ENCODE assay signal across 37 cellular contexts in the genomic region with DNA sequence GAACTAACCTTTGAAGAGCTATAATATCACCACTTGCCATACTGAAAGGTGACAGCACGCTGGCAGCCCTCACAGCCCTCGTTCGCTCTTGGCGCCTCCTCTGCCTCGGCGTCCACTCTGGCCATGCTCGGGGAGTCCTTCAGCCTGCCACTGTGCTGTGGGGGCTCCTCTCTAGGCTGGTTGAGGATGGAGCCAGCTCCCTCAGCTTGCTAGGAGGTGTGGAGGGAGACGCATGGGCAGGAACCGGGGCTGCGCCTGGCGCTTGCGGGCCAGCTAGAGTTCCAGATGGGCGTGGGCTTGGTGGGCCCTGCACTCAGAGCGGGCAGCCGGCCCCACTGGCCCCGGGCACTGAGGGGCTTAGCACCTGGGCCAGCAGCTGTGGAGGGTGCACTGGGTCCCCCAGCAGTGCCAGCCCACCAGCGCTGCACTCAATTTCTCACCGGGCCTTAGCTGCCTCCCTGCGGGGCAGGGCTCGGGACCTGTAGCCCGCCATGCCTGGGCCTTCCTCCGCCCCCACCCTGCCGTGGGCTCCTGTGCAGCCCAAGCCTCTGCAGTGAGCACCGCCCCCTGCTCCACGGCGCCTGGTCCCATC.
"Had no signal": no experiment of that assay in that cellular context is flagged by ENCODE, and none has a peak within 500 bp of the region (broad histone marks: within the 10 kb centered on the region; RNA-seq: fewer than 3 reads in every experiment).

No MANE protein-coding gene starts in this region.

- H3K27ac ChIP-seq: adrenal gland, cardiac muscle cell, VCaP had no signal

- H3K4me1 Mint-ChIP-seq: activated B cell treated with CpG ODN at 0.5 μM for 24 hours; activated CD4-positive, alpha-beta T cell treated with anti-CD3 and anti-CD28 coated beads, Interleukin-2, amount 10 ng/mL, durations not matched to agents 24 days and 14 days; activated naive CD8-positive, alpha-beta T cell treated with anti-CD3 and anti-CD28 coated beads, Interleukin-2, amount 10 ng/mL, durations not matched to agents 7 days and 5 days; activated T-helper 17 cell treated with anti-CD3 and anti-CD28 coated beads, Interleukin-2, amount 50 U/mL, for 72 hours; brain; central memory CD8-positive, alpha-beta T cell had no signal

- ATAC-seq: activated CD8-positive, alpha-beta T cell treated with anti-CD3 and anti-CD28 coated beads for 36 hours; activated naive CD4-positive, alpha-beta T cell treated with anti-CD3 and anti-CD28 coated beads, Interleukin-2, amount 50 U/mL, for 72 hours; activated T-cell treated with anti-CD3 and anti-CD28 coated beads, Interleukin-2, amount 50 U/mL, for 72 hours; activated T-helper 17 cell treated with anti-CD3 and anti-CD28 coated beads, Interleukin-2, amount 50 U/mL, for 72 hours had no signal

- H3K27me3 ChIP-seq: adrenal gland, cardiac muscle cell had no signal

- H3K9me3 ChIP-seq: adrenal gland had no signal

- DNase-seq: activated B cell treated with CpG ODN at 0.5 μM for 24 hours; activated CD4-positive, alpha-beta memory T cell treated with anti-CD3 and anti-CD28 coated beads for 36 hours; activated CD4-positive, alpha-beta T cell treated with anti-CD3 and anti-CD28 coated beads for 4 hours; activated CD4-positive, alpha-beta T cell treated with anti-CD3 and anti-CD28 coated beads, Interleukin-2, amount 10 ng/mL, durations not matched to agents 24 days and 14 days; activated CD4-positive, alpha-beta T cell treated with anti-CD3 and anti-CD28 coated beads, Interleukin-2, amount 50 U/mL, for 1 hour; activated CD4-positive, alpha-beta T cell treated with anti-CD3 and anti-CD28 coated beads, Interleukin-2, amount 50 U/mL, for 4 hours; activated CD4-positive, CD25-positive, alpha-beta regulatory T cell treated with anti-CD3 and anti-CD28 coated beads, Interleukin-2, amount 50 U/mL, for 72 hours; activated CD8-positive, alpha-beta memory T cell treated with anti-CD3 and anti-CD28 coated beads, Interleukin-2, amount 50 U/mL, for 4 hours; activated CD8-positive, alpha-beta T cell treated with anti-CD3 and anti-CD28 coated beads for 36 hours; activated effector memory CD4-positive, alpha-beta T cell treated with anti-CD3 and anti-CD28 coated beads, Interleukin-2, amount 50 U/mL, for 16 hours; activated gamma-delta T cell treated with Interleukin-2 at 50 U/mL for 16 hours; activated naive CD4-positive, alpha-beta T cell; activated naive CD4-positive, alpha-beta T cell treated with anti-CD3 and anti-CD28 coated beads for 36 hours; activated naive CD4-positive, alpha-beta T cell treated with anti-CD3 and anti-CD28 coated beads, Interleukin-2, amount 50 U/mL, for 16 hours; activated naive CD8-positive, alpha-beta T cell treated with anti-CD3 and anti-CD28 coated beads, Interleukin-2, amount 10 ng/mL, durations not matched to agents 7 days and 5 days; activated T-cell treated with anti-CD3 and anti-CD28 coated beads for 4 hours; activated T-cell treated with anti-CD3 and anti-CD28 coated beads, Interleukin-2, amount 50 U/mL, for 1 hour; activated T-cell treated with anti-CD3 and anti-CD28 coated beads, Interleukin-2, amount 50 U/mL, for 4 hours; activated T-cell treated with anti-CD3 and anti-CD28 coated beads, Interleukin-2, amount 50 U/mL, for 72 hours; adrenal gland; amniotic stem cell; aorta; caudate nucleus; cerebellar nuclear complex; SW 1271; T-helper 1 cell; T-helper 2 cell; T-helper 9 cell had no signal

- H3K27me3 Mint-ChIP-seq: activated B cell treated with CpG ODN at 0.5 μM for 24 hours; activated CD4-positive, alpha-beta memory T cell treated with anti-CD3 and anti-CD28 coated beads for 36 hours; activated CD4-positive, alpha-beta T cell treated with anti-CD3 and anti-CD28 coated beads, Interleukin-2, amount 10 ng/mL, durations not matched to agents 24 days and 14 days; activated CD8-positive, alpha-beta T cell treated with anti-CD3 and anti-CD28 coated beads for 36 hours; activated naive CD8-positive, alpha-beta T cell treated with anti-CD3 and anti-CD28 coated beads, Interleukin-2, amount 10 ng/mL, durations not matched to agents 7 days and 5 days; activated T-helper 17 cell treated with anti-CD3 and anti-CD28 coated beads, Interleukin-2, amount 50 U/mL, for 72 hours; central memory CD8-positive, alpha-beta T cell had no signal

- H3K4me3 Mint-ChIP-seq: activated B cell treated with CpG ODN at 0.5 μM for 24 hours; activated CD4-positive, alpha-beta memory T cell treated with anti-CD3 and anti-CD28 coated beads for 36 hours; activated CD4-positive, alpha-beta T cell treated with anti-CD3 and anti-CD28 coated beads, Interleukin-2, amount 10 ng/mL, durations not matched to agents 24 days and 14 days; activated CD8-positive, alpha-beta T cell treated with anti-CD3 and anti-CD28 coated beads for 36 hours; activated naive CD4-positive, alpha-beta T cell treated with anti-CD3 and anti-CD28 coated beads for 36 hours; activated naive CD8-positive, alpha-beta T cell treated with anti-CD3 and anti-CD28 coated beads, Interleukin-2, amount 10 ng/mL, durations not matched to agents 7 days and 5 days; activated T-cell treated with anti-CD3 and anti-CD28 coated beads, Interleukin-2, amount 50 U/mL, for 4 hours; activated T-cell treated with anti-CD3 and anti-CD28 coated beads, Interleukin-2, amount 50 U/mL, for 72 hours; activated T-helper 1 cell treated with anti-CD3 and anti-CD28 coated beads, Interleukin-12 subunit alpha, Interleukin-12 subunit beta, Interleukin-2, Interleukin-4 antibody, amounts not matched to agents 30 ng/mL and 10 ng/mL and 1 ng/mL, durations not matched to agents 14 hours and 24 hours and 36 hours; activated T-helper 17 cell treated with anti-CD3 and anti-CD28 coated beads, Interleukin-2, amount 50 U/mL, for 72 hours; brain; central memory CD8-positive, alpha-beta T cell; T-helper 1 cell treated with Interleukin-12 subunit alpha and Interleukin-12 subunit beta and Interleukin-4 antibody, amounts not matched to agents 30 μg/mL and 1 μg/mL, for 36 hours; T-helper 2 cell treated with Interferon-gamma antibody and Interleukin-4, amounts not matched to agents 5 μg/mL and 100 μg/mL, for 36 hours had no signal

- H3K4me3 ChIP-seq: adrenal gland, cardiac muscle cell had no signal

- H3K27ac Mint-ChIP-seq: activated B cell treated with CpG ODN at 0.5 μM for 24 hours; activated CD4-positive, alpha-beta memory T cell treated with anti-CD3 and anti-CD28 coated beads for 36 hours; activated CD4-positive, alpha-beta T cell treated with anti-CD3 and anti-CD28 coated beads, Interleukin-2, amount 10 ng/mL, durations not matched to agents 24 days and 14 days; activated CD8-positive, alpha-beta T cell treated with anti-CD3 and anti-CD28 coated beads for 36 hours; activated naive CD4-positive, alpha-beta T cell treated with anti-CD3 and anti-CD28 coated beads for 36 hours; activated naive CD4-positive, alpha-beta T cell treated with anti-CD3 and anti-CD28 coated beads, Interleukin-2, amount 50 U/mL, for 72 hours; activated naive CD8-positive, alpha-beta T cell treated with anti-CD3 and anti-CD28 coated beads, Interleukin-2, amount 10 ng/mL, durations not matched to agents 7 days and 5 days; activated T-cell treated with anti-CD3 and anti-CD28 coated beads, Interleukin-2, amount 50 U/mL, for 72 hours; activated T-helper 1 cell treated with anti-CD3 and anti-CD28 coated beads, Interleukin-12 subunit alpha, Interleukin-12 subunit beta, Interleukin-2, Interleukin-4 antibody, amounts not matched to agents 30 ng/mL and 10 ng/mL and 1 ng/mL, durations not matched to agents 14 hours and 24 hours and 36 hours; activated T-helper 17 cell treated with anti-CD3 and anti-CD28 coated beads, Interleukin-2, amount 50 U/mL, for 72 hours; T-helper 1 cell treated with Interleukin-12 subunit alpha and Interleukin-12 subunit beta and Interleukin-4 antibody, amounts not matched to agents 30 μg/mL and 1 μg/mL, for 36 hours; T-helper 2 cell treated with Interferon-gamma antibody and Interleukin-4, amounts not matched to agents 5 μg/mL and 100 μg/mL, for 36 hours had no signal

- H3K36me3 Mint-ChIP-seq: activated CD4-positive, alpha-beta memory T cell treated with anti-CD3 and anti-CD28 coated beads for 36 hours; activated naive CD4-positive, alpha-beta T cell treated with anti-CD3 and anti-CD28 coated beads, Interleukin-2, amount 50 U/mL, for 72 hours; activated naive CD8-positive, alpha-beta T cell treated with anti-CD3 and anti-CD28 coated beads, Interleukin-2, amount 10 ng/mL, durations not matched to agents 7 days and 5 days; brain had no signal

- H3K4me1 ChIP-seq: adrenal gland had no signal

- H3K9me3 Mint-ChIP-seq: activated CD4-positive, alpha-beta memory T cell treated with anti-CD3 and anti-CD28 coated beads for 36 hours; activated CD4-positive, alpha-beta T cell treated with anti-CD3 and anti-CD28 coated beads, Interleukin-2, amount 10 ng/mL, durations not matched to agents 24 days and 14 days; activated naive CD4-positive, alpha-beta T cell treated with anti-CD3 and anti-CD28 coated beads for 36 hours; activated T-helper 1 cell treated with anti-CD3 and anti-CD28 coated beads, Interleukin-12 subunit alpha, Interleukin-12 subunit beta, Interleukin-2, Interleukin-4 antibody, amounts not matched to agents 30 ng/mL and 10 ng/mL and 1 ng/mL, durations not matched to agents 14 hours and 24 hours and 36 hours; activated T-helper 17 cell treated with anti-CD3 and anti-CD28 coated beads, Interleukin-2, amount 50 U/mL, for 72 hours; central memory CD8-positive, alpha-beta T cell had no signal
